20 cellular contexts compared by ENCODE assay signal in genomic region chr2:176165598-176166055, GRCh38. TPM values are rescaled to one million over a fixed set of nuclear protein-coding genes. Genes with fewer than 3 reads are reported as not detected.
DNase-seq lines count a peak whose midpoint lies in the region; ATAC-seq, FAIRE-seq and TF ChIP-seq lines count a peak whose summit lies in the region.
"Had no signal": no experiment of that assay in that cellular context is flagged by ENCODE, and none has a peak within 500 bp of the region (broad histone marks: within the 10 kb centered on the region; RNA-seq: fewer than 3 reads in every experiment).

No MANE protein-coding gene starts in this region.

- no TSS peak for BruUV-seq in HepG2 (replicated peaks; lab: Mats Ljungman, UMichigan)

- H3K4me3 ChIP-seq in HepG2 (replicated peaks in 1 of 3; ENCODE audit: insufficient read depth in 1 of 3, low read depth in 2 of 3, low read length in 3 of 3), result no peak overlapping the region
- no peak overlapping the region for H3K4me3 ChIP-seq in right lobe of liver
- peak overlapping the region; percentile 13 for H3K4me3 ChIP-seq in epithelial cell of proximal tubule (ENCODE audit: low read depth, low read length)
- H3K4me3 ChIP-seq in tibial artery, result no peak overlapping the region
- no peak overlapping the region for H3K4me3 ChIP-seq in dorsolateral prefrontal cortex
- H3K4me3 ChIP-seq: GM12878 had no signal

- H3K36me3 ChIP-seq in HepG2 (replicated peaks in 1 of 2; ENCODE audit: control insufficient read depth in 1 of 2, insufficient read depth in 2 of 2, low read length in 2 of 2), result no peaks in the 10 kb centered on the region
- no peaks in the 10 kb centered on the region for H3K36me3 ChIP-seq in right lobe of liver
- no peaks in the 10 kb centered on the region for H3K36me3 ChIP-seq in tibial artery

- peak overlapping the region; percentile 86 for H3K4me3 Mint-ChIP-seq in nephron progenitor cell

- peaks cover 35% of the 10 kb centered on the region for H3K4me1 ChIP-seq in HepG2 (ENCODE audit: insufficient read depth, low read length)
- H3K4me1 ChIP-seq in right lobe of liver, result no peaks in the 10 kb centered on the region
- peaks cover 0 to 35% (median 16%) of the 10 kb centered on the region in 4 donors for H3K4me1 ChIP-seq in tibial artery

- H3K27me3 ChIP-seq in HepG2 (ENCODE audit: control insufficient read depth in 1 of 2, insufficient read depth in 2 of 2, low read length in 2 of 2) (peaks cover 13 to 89% of the 10 kb centered on the region in 2 experiments), right lobe of liver (peaks cover 10 to 61% of the 10 kb centered on the region in 2 donors), tibial artery (peaks cover 0 to 60% of the 10 kb centered on the region in 2 donors), dorsolateral prefrontal cortex (peaks cover 17 to 100% (median 98%) of the 10 kb centered on the region in 45 donors)

- no peak overlapping the region for H3K9ac ChIP-seq in HepG2 (ENCODE audit: insufficient read depth, low read depth, low read length)

- peak; percentile 44 for FAIRE-seq in HepG2 (lab: Jason Lieb, UNC)
- FAIRE-seq: A204.1, GM12878 had no signal

- no peak for TF ChIP-seq CTCF in HepG2 (CRISPR knock-in tag; IDR thresholded peaks at IDR 0.05)
- no peak for TF ChIP-seq CTCF in right lobe of liver (IDR thresholded peaks at IDR 0.05)
- no peak for TF ChIP-seq CTCF in epithelial cell of proximal tubule (conservative IDR thresholded peaks at IDR 0.05; ENCODE audit: low read depth, low read length)
- no peak for TF ChIP-seq CTCF in nephron progenitor cell (IDR thresholded peaks at IDR 0.05)
- no peak for TF ChIP-seq CTCF in tibial artery (IDR thresholded peaks at IDR 0.05)
- no peak for TF ChIP-seq CTCF in dorsolateral prefrontal cortex (IDR thresholded peaks at IDR 0.05 in 54 of 56, conservative IDR thresholded peaks at IDR 0.05 in 2 of 56; ENCODE audit: low read depth in 1 of 56, partially characterized antibody in 56 of 56)

- no peaks in the 10 kb centered on the region for H3K9me3 Mint-ChIP-seq in nephron progenitor cell

- WGBS in HepG2 (ENCODE audit: low lambda C conversion rate), result 14% methylated on average over 9 of the region's 9 CpGs
- 3% methylated on average over 9 of the region's 9 CpGs for WGBS in right lobe of liver (ENCODE audit: insufficient coverage, low coverage, low lambda C conversion rate, missing lambda C conversion rate)

- H3K36me3 Mint-ChIP-seq in nephron progenitor cell (ENCODE audit: low read depth), result peaks cover 23% of the 10 kb centered on the region

- peak overlapping the region; percentile 99 for H3K27ac Mint-ChIP-seq in nephron progenitor cell

- peaks cover 4% of the 10 kb centered on the region for H3K27me3 Mint-ChIP-seq in nephron progenitor cell (ENCODE audit: low read depth, poor library complexity)

- H3K27ac ChIP-seq in HepG2 (ENCODE audit: extremely low read length, insufficient read depth, low read length) (no peak overlapping the region), right lobe of liver (no peak overlapping the region), tibial artery (no peak overlapping the region), dorsolateral prefrontal cortex (no peak overlapping the region)

- H3K9me3 ChIP-seq in HepG2 (ENCODE audit: low read length), result no peaks in the 10 kb centered on the region
- H3K9me3 ChIP-seq in right lobe of liver, result no peaks in the 10 kb centered on the region
- peaks cover 0 to 7% (median 0%) of the 10 kb centered on the region in 3 donors for H3K9me3 ChIP-seq in tibial artery

- H2AFZ ChIP-seq in HepG2 (ENCODE audit: low read length), result no peak overlapping the region

- CTCF ChIA-PET in HepG2 (lab: Yijun Ruan, JAX; ENCODE audit: low intra/inter-chr PET ratio, low total read pairs), result no interaction called here

- DNase-seq in HepG2 (ENCODE audit: low spot score), result no peak
- no peak for DNase-seq in right lobe of liver
- DNase-seq in epithelial cell of proximal tubule (ENCODE audit: low read depth), result no peak
- no peak for DNase-seq in nephron progenitor cell
- DNase-seq in H4 (ENCODE audit: low spot score), result no peak
- no peak for DNase-seq in tibial artery
- no peak for DNase-seq in dorsolateral prefrontal cortex
- DNase-seq: DMS 273 treated with DMSO at 0.1 percent for 48 hours, GDM1, GOT3, Karpas-422, NCI-H1105, NCI-H1694 treated with DMSO at 0.1 percent for 48 hours, NCI-H526 treated with DMSO at 0.1 percent for 48 hours, OCI-M1, RPMI8226, SIG-M5 had no signal

- intact Hi-C loops in HepG2 (cut with micrococcal nuclease; ENCODE audit: unreplicated experiment), result no loop called here
- intact Hi-C loops in right lobe of liver (cut with DNase I), result no loop called here
- intact Hi-C loops in tibial artery (cut with DNase I; ENCODE audit: low total_unique reads), result no loop called here
- intact Hi-C loops in dorsolateral prefrontal cortex (cut with DNase I), result no loop called here

- TF ChIP-seq POLR2A in HepG2 (IDR thresholded peaks at IDR 0.05; ENCODE audit: insufficient read depth in 1 of 2, low read depth in 2 of 2, low read length in 2 of 2), result no peak
- no peak for TF ChIP-seq POLR2A in right lobe of liver (IDR thresholded peaks at IDR 0.05)

- peaks cover 97% of the 10 kb centered on the region for H3K4me1 Mint-ChIP-seq in nephron progenitor cell

- no peak overlapping the region for H3K4me2 ChIP-seq in HepG2 (ENCODE audit: low read depth, low read length)

- POLR2A ChIA-PET in HepG2 (lab: Yijun Ruan, JAX), result no interaction called here

- no peak for TF ChIP-seq RAD21 in HepG2 (CRISPR knock-in tag; IDR thresholded peaks at IDR 0.05)

- TF ChIP-seq EP300 in HepG2 (IDR thresholded peaks at IDR 0.05; ENCODE audit: low read depth in 2 of 2, low read length in 2 of 2) (no peak), HepG2 (CRISPR knock-in tag; IDR thresholded peaks at IDR 0.05; ENCODE audit: borderline replicate concordance) (no peak)

- ATAC-seq in HepG2 (no peak), right lobe of liver (no peak), GM21529 (IDR thresholded peaks at IDR 0.05; ENCODE audit: unreplicated experiment) (no peak)
- ATAC-seq: GM12878 had no signal

- in situ Hi-C loops in HepG2 (cut with HindIII; ENCODE audit: extremely low pct_ligation_motif_present, low pct_unique_long_range_greater_than_20kb), result no loop called here

- no peaks in the 10 kb centered on the region for H4K20me1 ChIP-seq in HepG2 (ENCODE audit: insufficient read depth, low read length)

- H3K79me2 ChIP-seq in HepG2 (ENCODE audit: insufficient read depth, low read length), result no peaks in the 10 kb centered on the region

RNA-seq across cellular contexts. Expression of gene HOXD3, which starts 8.5 kb away (rescaled TPM):
- total RNA-seq in HepG2 (2016; rRNA removed; fragmentation: Illumina TruSeq; extraction: Trizol) (0.08 and 0.09 TPM in 2 replicates), right lobe of liver (not detected), epithelial cell of proximal tubule (8.2 and 9.4 TPM in 2 replicates), dorsolateral prefrontal cortex (1 to 10 TPM in 1 of 120 experiments, under 1 TPM in 43, not detected in 76; 0.19 to 1.1 (median 0.33) TPM)
- not detected in 2 replicates for total RNA-seq in HepG2 (2016; cell fraction: cytosol; rRNA removed; fragmentation: Illumina TruSeq; extraction: Trizol; ENCODE audit: low read depth)
- 0.04 TPM in 1 of 2 replicates, not detected in the other for total RNA-seq in HepG2 (2016; cell fraction: insoluble cytoplasmic fraction; rRNA removed; fragmentation: Illumina TruSeq; extraction: Trizol)
- total RNA-seq in HepG2 (2016; cell fraction: membrane; rRNA removed; fragmentation: Illumina TruSeq; extraction: Trizol), result 0.06 and 0.14 TPM in 2 replicates
- total RNA-seq in HepG2 (2016; cell fraction: nucleus; rRNA removed; fragmentation: Illumina TruSeq; extraction: Trizol), result 0.19 TPM in 1 of 2 replicates, not detected in the other
- 0.05 TPM in 1 of 2 replicates, not detected in the other for polyA plus RNA-seq in HepG2 (2011; rRNA removed)
- not detected in 2 replicates for polyA plus RNA-seq in HepG2 (2011; cell fraction: cytosol; rRNA removed)
- polyA plus RNA-seq in HepG2 (2011; cell fraction: nucleus; rRNA removed), result 0.07 TPM in 1 of 2 replicates, not detected in the other
- 0.09 TPM in 1 of 2 replicates, not detected in the other for polyA plus RNA-seq in HepG2 (2012)
- polyA plus RNA-seq in HepG2 (2016; cell fraction: cytosol; fragmentation: Illumina TruSeq; extraction: Trizol; ENCODE audit: low read depth), result not detected in 2 replicates
- polyA plus RNA-seq in HepG2 (2016; cell fraction: insoluble cytoplasmic fraction; fragmentation: Illumina TruSeq; extraction: Trizol; ENCODE audit: low read depth), result 0.28 TPM in 1 of 2 replicates, not detected in the other
- 0.07 TPM in 1 of 2 replicates, not detected in the other for polyA plus RNA-seq in HepG2 (2016; cell fraction: membrane; fragmentation: Illumina TruSeq; extraction: Trizol; ENCODE audit: low read depth)
- polyA plus RNA-seq in HepG2 (2016; cell fraction: nucleus; fragmentation: Illumina TruSeq; extraction: Trizol; ENCODE audit: insufficient read depth, low read depth), result not detected in 2 replicates
- polyA minus RNA-seq in HepG2 (2011; rRNA and poly(A)+ RNA removed; ENCODE audit: low replicate concordance), result not detected in 2 replicates
- not detected in 2 replicates for polyA minus RNA-seq in HepG2 (2011; cell fraction: cytosol; rRNA and poly(A)+ RNA removed)
- polyA minus RNA-seq in HepG2 (2011; cell fraction: nucleus; rRNA and poly(A)+ RNA removed), result not detected in 2 replicates
- total RNA-seq in H4 (2014; rRNA removed; shearing (Covaris generic)), result 0.29 and 0.70 TPM in 2 replicates
- total RNA-seq: GM12878 had no signal
- polyA plus RNA-seq: GM12878 had no signal

RNA-seq across cellular contexts. Expression of gene HOXD4, which starts 14.3 kb away (rescaled TPM):
- 0.31 TPM in 1 of 2 replicates, not detected in the other for total RNA-seq in HepG2 (2016; rRNA removed; fragmentation: Illumina TruSeq; extraction: Trizol)
- total RNA-seq in HepG2 (2016; cell fraction: cytosol; rRNA removed; fragmentation: Illumina TruSeq; extraction: Trizol; ENCODE audit: low read depth), result not detected in 2 replicates
- total RNA-seq in HepG2 (2016; cell fraction: insoluble cytoplasmic fraction; rRNA removed; fragmentation: Illumina TruSeq; extraction: Trizol), result 0.19 TPM in 1 of 2 replicates, not detected in the other
- 0.12 TPM in 1 of 2 replicates, not detected in the other for total RNA-seq in HepG2 (2016; cell fraction: membrane; rRNA removed; fragmentation: Illumina TruSeq; extraction: Trizol)
- 0.34 TPM in 1 of 2 replicates, not detected in the other for total RNA-seq in HepG2 (2016; cell fraction: nucleus; rRNA removed; fragmentation: Illumina TruSeq; extraction: Trizol)
- not detected in 2 replicates for polyA plus RNA-seq in HepG2 (2011; rRNA removed)
- polyA plus RNA-seq in HepG2 (2011; cell fraction: cytosol; rRNA removed), result not detected in 2 replicates
- not detected in 2 replicates for polyA plus RNA-seq in HepG2 (2011; cell fraction: nucleus; rRNA removed)
- not detected in 2 replicates for polyA plus RNA-seq in HepG2 (2012)
- polyA plus RNA-seq in HepG2 (2016; cell fraction: cytosol; fragmentation: Illumina TruSeq; extraction: Trizol; ENCODE audit: low read depth), result 0.15 TPM in 1 of 2 replicates, not detected in the other
- not detected in 2 replicates for polyA plus RNA-seq in HepG2 (2016; cell fraction: insoluble cytoplasmic fraction; fragmentation: Illumina TruSeq; extraction: Trizol; ENCODE audit: low read depth)
- polyA plus RNA-seq in HepG2 (2016; cell fraction: membrane; fragmentation: Illumina TruSeq; extraction: Trizol; ENCODE audit: low read depth), result 0.10 and 0.17 TPM in 2 replicates
- polyA plus RNA-seq in HepG2 (2016; cell fraction: nucleus; fragmentation: Illumina TruSeq; extraction: Trizol; ENCODE audit: insufficient read depth, low read depth), result 0.43 and 1.4 TPM in 2 replicates
- not detected in 2 replicates for polyA minus RNA-seq in HepG2 (2011; rRNA and poly(A)+ RNA removed; ENCODE audit: low replicate concordance)
- polyA minus RNA-seq in HepG2 (2011; cell fraction: cytosol; rRNA and poly(A)+ RNA removed), result not detected in 2 replicates
- polyA minus RNA-seq in HepG2 (2011; cell fraction: nucleus; rRNA and poly(A)+ RNA removed), result not detected in 2 replicates
- total RNA-seq in right lobe of liver, result not detected
- 26.0 and 28.0 TPM in 2 replicates for total RNA-seq in epithelial cell of proximal tubule
- not detected in 2 replicates for total RNA-seq in H4 (2014; rRNA removed; shearing (Covaris generic))
- total RNA-seq in dorsolateral prefrontal cortex, result not detected
- total RNA-seq: GM12878 had no signal

RNA-seq across cellular contexts. Expression of gene HOXD1, which starts 22.8 kb away (rescaled TPM):
- total RNA-seq in HepG2 (2016; rRNA removed; fragmentation: Illumina TruSeq; extraction: Trizol), result 10.0 and 10.4 TPM in 2 replicates
- total RNA-seq in HepG2 (2016; cell fraction: cytosol; rRNA removed; fragmentation: Illumina TruSeq; extraction: Trizol; ENCODE audit: low read depth), result 3.9 and 5.5 TPM in 2 replicates
- total RNA-seq in HepG2 (2016; cell fraction: insoluble cytoplasmic fraction; rRNA removed; fragmentation: Illumina TruSeq; extraction: Trizol), result 9.0 and 10.0 TPM in 2 replicates
- 12.1 and 12.7 TPM in 2 replicates for total RNA-seq in HepG2 (2016; cell fraction: membrane; rRNA removed; fragmentation: Illumina TruSeq; extraction: Trizol)
- 9.0 and 9.2 TPM in 2 replicates for total RNA-seq in HepG2 (2016; cell fraction: nucleus; rRNA removed; fragmentation: Illumina TruSeq; extraction: Trizol)
- polyA plus RNA-seq in HepG2 (2011; rRNA removed), result 11.4 and 22.3 TPM in 2 replicates
- polyA plus RNA-seq in HepG2 (2011; cell fraction: cytosol; rRNA removed), result 11.0 and 19.4 TPM in 2 replicates
- polyA plus RNA-seq in HepG2 (2011; cell fraction: nucleus; rRNA removed), result 25.8 and 48.1 TPM in 2 replicates
- polyA plus RNA-seq in HepG2 (2012), result 4.8 and 6.2 TPM in 2 replicates
- polyA plus RNA-seq in HepG2 (2016; cell fraction: cytosol; fragmentation: Illumina TruSeq; extraction: Trizol; ENCODE audit: low read depth), result 6.7 and 8.7 TPM in 2 replicates
- polyA plus RNA-seq in HepG2 (2016; cell fraction: insoluble cytoplasmic fraction; fragmentation: Illumina TruSeq; extraction: Trizol; ENCODE audit: low read depth), result 20.9 and 25.0 TPM in 2 replicates
- 17.7 and 19.0 TPM in 2 replicates for polyA plus RNA-seq in HepG2 (2016; cell fraction: membrane; fragmentation: Illumina TruSeq; extraction: Trizol; ENCODE audit: low read depth)
- 28.7 and 32.9 TPM in 2 replicates for polyA plus RNA-seq in HepG2 (2016; cell fraction: nucleus; fragmentation: Illumina TruSeq; extraction: Trizol; ENCODE audit: insufficient read depth, low read depth)
- polyA minus RNA-seq in HepG2 (2011; rRNA and poly(A)+ RNA removed; ENCODE audit: low replicate concordance), result 9.8 TPM in 1 of 2 replicates, not detected in the other
- polyA minus RNA-seq in HepG2 (2011; cell fraction: cytosol; rRNA and poly(A)+ RNA removed), result 7.5 and 12.1 TPM in 2 replicates
- polyA minus RNA-seq in HepG2 (2011; cell fraction: nucleus; rRNA and poly(A)+ RNA removed), result 6.0 and 15.7 TPM in 2 replicates
- not detected for total RNA-seq in right lobe of liver
- total RNA-seq in epithelial cell of proximal tubule, result 9.3 and 10.2 TPM in 2 replicates
- not detected in 2 replicates for total RNA-seq in H4 (2014; rRNA removed; shearing (Covaris generic))
- total RNA-seq in dorsolateral prefrontal cortex, result 1 to 10 TPM in 81 of 120 experiments, under 1 TPM in 32, not detected in 7; 0.23 to 9.3 (median 1.6) TPM
- total RNA-seq: GM12878 had no signal
- polyA plus RNA-seq: GM12878 had no signal

RNA-seq across cellular contexts. Expression of gene HOXD8, which starts 36.1 kb away (rescaled TPM):
- total RNA-seq in HepG2 (2016; rRNA removed; fragmentation: Illumina TruSeq; extraction: Trizol), result not detected in 2 replicates
- total RNA-seq in HepG2 (2016; cell fraction: cytosol; rRNA removed; fragmentation: Illumina TruSeq; extraction: Trizol; ENCODE audit: low read depth), result not detected in 2 replicates
- not detected in 2 replicates for total RNA-seq in HepG2 (2016; cell fraction: insoluble cytoplasmic fraction; rRNA removed; fragmentation: Illumina TruSeq; extraction: Trizol)
- not detected in 2 replicates for total RNA-seq in HepG2 (2016; cell fraction: membrane; rRNA removed; fragmentation: Illumina TruSeq; extraction: Trizol)
- total RNA-seq in HepG2 (2016; cell fraction: nucleus; rRNA removed; fragmentation: Illumina TruSeq; extraction: Trizol), result not detected in 2 replicates
- polyA plus RNA-seq in HepG2 (2011; rRNA removed), result not detected in 2 replicates
- polyA plus RNA-seq in HepG2 (2011; cell fraction: cytosol; rRNA removed), result not detected in 2 replicates
- polyA plus RNA-seq in HepG2 (2011; cell fraction: nucleus; rRNA removed), result not detected in 2 replicates
- not detected in 2 replicates for polyA plus RNA-seq in HepG2 (2012)
- polyA plus RNA-seq in HepG2 (2016; cell fraction: cytosol; fragmentation: Illumina TruSeq; extraction: Trizol; ENCODE audit: low read depth), result not detected in 2 replicates
- not detected in 2 replicates for polyA plus RNA-seq in HepG2 (2016; cell fraction: insoluble cytoplasmic fraction; fragmentation: Illumina TruSeq; extraction: Trizol; ENCODE audit: low read depth)
- not detected in 2 replicates for polyA plus RNA-seq in HepG2 (2016; cell fraction: membrane; fragmentation: Illumina TruSeq; extraction: Trizol; ENCODE audit: low read depth)
- polyA plus RNA-seq in HepG2 (2016; cell fraction: nucleus; fragmentation: Illumina TruSeq; extraction: Trizol; ENCODE audit: insufficient read depth, low read depth), result not detected in 2 replicates
- not detected in 2 replicates for polyA minus RNA-seq in HepG2 (2011; rRNA and poly(A)+ RNA removed; ENCODE audit: low replicate concordance)
- polyA minus RNA-seq in HepG2 (2011; cell fraction: cytosol; rRNA and poly(A)+ RNA removed), result not detected in 2 replicates
- polyA minus RNA-seq in HepG2 (2011; cell fraction: nucleus; rRNA and poly(A)+ RNA removed), result not detected in 2 replicates
- total RNA-seq in right lobe of liver, result under 1 TPM in 1 of 6 experiments, not detected in 5; 0.74 TPM
- total RNA-seq in epithelial cell of proximal tubule, result 18.0 and 26.5 TPM in 2 replicates
- not detected in 2 replicates for total RNA-seq in H4 (2014; rRNA removed; shearing (Covaris generic))
- total RNA-seq in dorsolateral prefrontal cortex, result not detected
- total RNA-seq: GM12878 had no signal
- polyA plus RNA-seq: GM12878 had no signal

RNA-seq across cellular contexts. Expression of gene HOXD9, which starts 43.1 kb away (rescaled TPM):
- not detected in 2 replicates for total RNA-seq in HepG2 (2016; rRNA removed; fragmentation: Illumina TruSeq; extraction: Trizol)
- total RNA-seq in HepG2 (2016; cell fraction: cytosol; rRNA removed; fragmentation: Illumina TruSeq; extraction: Trizol; ENCODE audit: low read depth), result not detected in 2 replicates
- total RNA-seq in HepG2 (2016; cell fraction: insoluble cytoplasmic fraction; rRNA removed; fragmentation: Illumina TruSeq; extraction: Trizol), result not detected in 2 replicates
- not detected in 2 replicates for total RNA-seq in HepG2 (2016; cell fraction: membrane; rRNA removed; fragmentation: Illumina TruSeq; extraction: Trizol)
- total RNA-seq in HepG2 (2016; cell fraction: nucleus; rRNA removed; fragmentation: Illumina TruSeq; extraction: Trizol), result not detected in 2 replicates
- not detected in 2 replicates for polyA plus RNA-seq in HepG2 (2011; rRNA removed)
- polyA plus RNA-seq in HepG2 (2011; cell fraction: cytosol; rRNA removed), result not detected in 2 replicates
- not detected in 2 replicates for polyA plus RNA-seq in HepG2 (2011; cell fraction: nucleus; rRNA removed)
- not detected in 2 replicates for polyA plus RNA-seq in HepG2 (2012)
- not detected in 2 replicates for polyA plus RNA-seq in HepG2 (2016; cell fraction: cytosol; fragmentation: Illumina TruSeq; extraction: Trizol; ENCODE audit: low read depth)
- polyA plus RNA-seq in HepG2 (2016; cell fraction: insoluble cytoplasmic fraction; fragmentation: Illumina TruSeq; extraction: Trizol; ENCODE audit: low read depth), result not detected in 2 replicates
- not detected in 2 replicates for polyA plus RNA-seq in HepG2 (2016; cell fraction: membrane; fragmentation: Illumina TruSeq; extraction: Trizol; ENCODE audit: low read depth)
- not detected in 2 replicates for polyA plus RNA-seq in HepG2 (2016; cell fraction: nucleus; fragmentation: Illumina TruSeq; extraction: Trizol; ENCODE audit: insufficient read depth, low read depth)
- 0.61 TPM in 1 of 2 replicates, not detected in the other for polyA minus RNA-seq in HepG2 (2011; rRNA and poly(A)+ RNA removed; ENCODE audit: low replicate concordance)
- polyA minus RNA-seq in HepG2 (2011; cell fraction: cytosol; rRNA and poly(A)+ RNA removed), result not detected in 2 replicates
- not detected in 2 replicates for polyA minus RNA-seq in HepG2 (2011; cell fraction: nucleus; rRNA and poly(A)+ RNA removed)
- total RNA-seq in right lobe of liver, result under 1 TPM in 1 of 6 experiments, not detected in 5; 0.25 TPM
- total RNA-seq in epithelial cell of proximal tubule, result 9.8 and 11.5 TPM in 2 replicates
- 1.1 and 2.1 TPM in 2 replicates for total RNA-seq in H4 (2014; rRNA removed; shearing (Covaris generic))
- under 1 TPM in 1 of 120 experiments, not detected in 119; 0.23 TPM for total RNA-seq in dorsolateral prefrontal cortex
- total RNA-seq: GM12878 had no signal
- polyA plus RNA-seq: GM12878 had no signal

Comparison
In these comparisons a context has a peak if more than half of its experiments do, and no peak if none do; other contexts are left out.
1. RNA of gene HOXD4, which starts 14.3 kb away (total RNA-seq): 26.0 to 28.0 TPM in epithelial cell of proximal tubule; 0.12 to 0.34 TPM in HepG2, not detected in right lobe of liver, not detected in H4 and not detected in dorsolateral prefrontal cortex; every median in the first group is over 10 times any median in the second.